Comparison of ENCODE assay signal across 20 cellular contexts in genomic region chr16:5665770-5666169, GRCh38.
"Had no signal": no experiment of that assay in that cellular context is flagged by ENCODE, and none has a peak within 500 bp of the region (broad histone marks: within the 10 kb centered on the region; RNA-seq: fewer than 3 reads in every experiment).

No MANE protein-coding gene starts in this region.

- H3K27ac ChIP-seq: RWPE1 had no signal

- FAIRE-seq: HepG2 had no signal

- ATAC-seq: HepG2 had no signal

- DNase-seq: IMR-90, Karpas-422, KG1, MG63, NCI-H1092 treated with DMSO at 0.1 percent for 48 hours, NCI-H1436, NCI-H187, NCI-H2029, NCI-H2171 treated with DMSO at 0.1 percent for 48 hours, NCI-H226, NCI-H446, NCI-H510A, NCI-H524 treated with DMSO at 0.1 percent for 48 hours, NCI-H69, NCI-H774, SHP77, SK-N-SH, SW 1271 had no signal
